In the genomic region with DNA sequence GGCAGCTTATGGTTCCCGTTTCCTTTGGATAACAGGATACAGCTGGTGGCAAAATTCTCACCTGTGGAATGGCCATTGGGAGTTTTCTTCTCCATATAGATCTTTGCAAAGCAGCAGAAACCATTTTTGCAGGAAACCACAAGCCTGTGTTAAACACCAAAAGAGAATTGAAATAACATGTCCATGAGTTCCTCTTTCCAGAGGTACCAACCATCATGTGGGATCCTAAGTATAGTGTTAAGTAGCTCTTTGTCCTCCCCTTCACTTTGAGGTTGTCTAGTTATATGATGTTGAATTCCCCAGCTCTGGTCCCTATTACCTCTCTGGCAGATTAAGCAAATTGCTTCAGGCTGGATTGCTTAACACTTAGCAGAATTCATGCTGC, we compare ENCODE assay signal across 1 cellular context.
TF ChIP-seq lines count a peak whose summit lies in the region.

No MANE protein-coding gene starts in this region.

TF ChIP-seq in GM12878, 131 proteins besides CTCF, POLR2A, EP300 and RAD21 (continued from another document):
- TF ChIP-seq SUZ12 (IDR thresholded peaks at IDR 0.05; ENCODE audit: unreplicated experiment), result no peak
- TF ChIP-seq, protein P1, sequence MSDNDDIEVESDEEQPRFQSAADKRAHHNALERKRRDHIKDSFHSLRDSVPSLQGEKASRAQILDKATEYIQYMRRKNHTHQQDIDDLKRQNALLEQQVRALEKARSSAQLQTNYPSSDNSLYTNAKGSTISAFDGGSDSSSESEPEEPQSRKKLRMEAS (IDR thresholded peaks at IDR 0.05; ENCODE audit: low read depth, low read length), result no peak
- TF ChIP-seq, protein P2, sequence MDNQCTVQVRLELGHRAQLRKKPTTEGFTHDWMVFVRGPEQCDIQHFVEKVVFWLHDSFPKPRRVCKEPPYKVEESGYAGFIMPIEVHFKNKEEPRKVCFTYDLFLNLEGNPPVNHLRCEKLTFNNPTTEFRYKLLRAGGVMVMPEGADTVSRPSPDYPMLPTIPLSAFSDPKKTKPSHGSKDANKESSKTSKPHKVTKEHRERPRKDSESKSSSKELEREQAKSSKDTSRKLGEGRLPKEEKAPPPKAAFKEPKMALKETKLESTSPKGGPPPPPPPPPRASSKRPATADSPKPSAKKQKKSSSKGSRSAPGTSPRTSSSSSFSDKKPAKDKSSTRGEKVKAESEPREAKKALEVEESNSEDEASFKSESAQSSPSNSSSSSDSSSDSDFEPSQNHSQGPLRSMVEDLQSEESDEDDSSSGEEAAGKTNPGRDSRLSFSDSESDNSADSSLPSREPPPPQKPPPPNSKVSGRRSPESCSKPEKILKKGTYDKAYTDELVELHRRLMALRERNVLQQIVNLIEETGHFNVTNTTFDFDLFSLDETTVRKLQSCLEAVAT (IDR thresholded peaks at IDR 0.05), result peak; percentile 67
- TF ChIP-seq ZNF217 (IDR thresholded peaks at IDR 0.05), result peak; percentile 58; the same call in 1 of the 2 replicates
- peak; percentile 70; the same call in 1 of the 2 replicates for TF ChIP-seq NBN (IDR thresholded peaks at IDR 0.05)
- peak; percentile 68; the same call in 1 of the 2 replicates for TF ChIP-seq DPF2 (IDR thresholded peaks at IDR 0.05)
- peak; percentile 80 for TF ChIP-seq MEF2B (IDR thresholded peaks at IDR 0.05; ENCODE audit: partially characterized antibody, poor library complexity, severe bottlenecking)
- 0 out of 2 replicates have a peak, but pooled peaks have one; percentile 38 for TF ChIP-seq RAD51 (IDR thresholded peaks at IDR 0.05)
- peak; percentile 82 for TF ChIP-seq EED (IDR thresholded peaks at IDR 0.05; ENCODE audit: low read depth)
- no peak for TF ChIP-seq ZZZ3 (IDR thresholded peaks at IDR 0.05; ENCODE audit: control insufficient read depth, insufficient read length, low read depth)
- peak; percentile 83 for TF ChIP-seq NFIC (IDR thresholded peaks at IDR 0.05; ENCODE audit: low read depth, low read length)
- TF ChIP-seq PML (IDR thresholded peaks at IDR 0.05; ENCODE audit: low read length), result no peak
- 0 out of 2 replicates have a peak, but pooled peaks have one; percentile 20 for TF ChIP-seq KDM1A (IDR thresholded peaks at IDR 0.05; ENCODE audit: borderline replicate concordance)
- TF ChIP-seq MEF2A (IDR thresholded peaks at IDR 0.05; ENCODE audit: insufficient read depth, low read depth, low read length), result peak; percentile 51
- TF ChIP-seq TBL1XR1 (IDR thresholded peaks at IDR 0.05; ENCODE audit: low read depth, low read length), result peak; percentile 35; the same call in 1 of the 2 replicates
- TF ChIP-seq, protein P3, sequence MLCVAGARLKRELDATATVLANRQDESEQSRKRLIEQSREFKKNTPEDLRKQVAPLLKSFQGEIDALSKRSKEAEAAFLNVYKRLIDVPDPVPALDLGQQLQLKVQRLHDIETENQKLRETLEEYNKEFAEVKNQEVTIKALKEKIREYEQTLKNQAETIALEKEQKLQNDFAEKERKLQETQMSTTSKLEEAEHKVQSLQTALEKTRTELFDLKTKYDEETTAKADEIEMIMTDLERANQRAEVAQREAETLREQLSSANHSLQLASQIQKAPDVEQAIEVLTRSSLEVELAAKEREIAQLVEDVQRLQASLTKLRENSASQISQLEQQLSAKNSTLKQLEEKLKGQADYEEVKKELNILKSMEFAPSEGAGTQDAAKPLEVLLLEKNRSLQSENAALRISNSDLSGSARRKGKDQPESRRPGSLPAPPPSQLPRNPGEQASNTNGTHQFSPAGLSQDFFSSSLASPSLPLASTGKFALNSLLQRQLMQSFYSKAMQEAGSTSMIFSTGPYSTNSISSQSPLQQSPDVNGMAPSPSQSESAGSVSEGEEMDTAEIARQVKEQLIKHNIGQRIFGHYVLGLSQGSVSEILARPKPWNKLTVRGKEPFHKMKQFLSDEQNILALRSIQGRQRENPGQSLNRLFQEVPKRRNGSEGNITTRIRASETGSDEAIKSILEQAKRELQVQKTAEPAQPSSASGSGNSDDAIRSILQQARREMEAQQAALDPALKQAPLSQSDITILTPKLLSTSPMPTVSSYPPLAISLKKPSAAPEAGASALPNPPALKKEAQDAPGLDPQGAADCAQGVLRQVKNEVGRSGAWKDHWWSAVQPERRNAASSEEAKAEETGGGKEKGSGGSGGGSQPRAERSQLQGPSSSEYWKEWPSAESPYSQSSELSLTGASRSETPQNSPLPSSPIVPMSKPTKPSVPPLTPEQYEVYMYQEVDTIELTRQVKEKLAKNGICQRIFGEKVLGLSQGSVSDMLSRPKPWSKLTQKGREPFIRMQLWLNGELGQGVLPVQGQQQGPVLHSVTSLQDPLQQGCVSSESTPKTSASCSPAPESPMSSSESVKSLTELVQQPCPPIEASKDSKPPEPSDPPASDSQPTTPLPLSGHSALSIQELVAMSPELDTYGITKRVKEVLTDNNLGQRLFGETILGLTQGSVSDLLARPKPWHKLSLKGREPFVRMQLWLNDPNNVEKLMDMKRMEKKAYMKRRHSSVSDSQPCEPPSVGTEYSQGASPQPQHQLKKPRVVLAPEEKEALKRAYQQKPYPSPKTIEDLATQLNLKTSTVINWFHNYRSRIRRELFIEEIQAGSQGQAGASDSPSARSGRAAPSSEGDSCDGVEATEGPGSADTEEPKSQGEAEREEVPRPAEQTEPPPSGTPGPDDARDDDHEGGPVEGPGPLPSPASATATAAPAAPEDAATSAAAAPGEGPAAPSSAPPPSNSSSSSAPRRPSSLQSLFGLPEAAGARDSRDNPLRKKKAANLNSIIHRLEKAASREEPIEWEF (IDR thresholded peaks at IDR 0.05; ENCODE audit: insufficient replicate concordance, low read depth, low read length), result peak; percentile 47
- peak in 1 of 2 experiments; percentile 10; a peak in 1 of 4 replicates for TF ChIP-seq BHLHE40 (IDR thresholded peaks at IDR 0.05; ENCODE audit: borderline replicate concordance in 1 of 2, low read depth in 2 of 2, low read length in 1 of 2)
- peak; percentile 83 for TF ChIP-seq MTA2 (IDR thresholded peaks at IDR 0.05; ENCODE audit: low read depth)
- TF ChIP-seq JUNB (IDR thresholded peaks at IDR 0.05), result no peak
- TF ChIP-seq, protein P4, sequence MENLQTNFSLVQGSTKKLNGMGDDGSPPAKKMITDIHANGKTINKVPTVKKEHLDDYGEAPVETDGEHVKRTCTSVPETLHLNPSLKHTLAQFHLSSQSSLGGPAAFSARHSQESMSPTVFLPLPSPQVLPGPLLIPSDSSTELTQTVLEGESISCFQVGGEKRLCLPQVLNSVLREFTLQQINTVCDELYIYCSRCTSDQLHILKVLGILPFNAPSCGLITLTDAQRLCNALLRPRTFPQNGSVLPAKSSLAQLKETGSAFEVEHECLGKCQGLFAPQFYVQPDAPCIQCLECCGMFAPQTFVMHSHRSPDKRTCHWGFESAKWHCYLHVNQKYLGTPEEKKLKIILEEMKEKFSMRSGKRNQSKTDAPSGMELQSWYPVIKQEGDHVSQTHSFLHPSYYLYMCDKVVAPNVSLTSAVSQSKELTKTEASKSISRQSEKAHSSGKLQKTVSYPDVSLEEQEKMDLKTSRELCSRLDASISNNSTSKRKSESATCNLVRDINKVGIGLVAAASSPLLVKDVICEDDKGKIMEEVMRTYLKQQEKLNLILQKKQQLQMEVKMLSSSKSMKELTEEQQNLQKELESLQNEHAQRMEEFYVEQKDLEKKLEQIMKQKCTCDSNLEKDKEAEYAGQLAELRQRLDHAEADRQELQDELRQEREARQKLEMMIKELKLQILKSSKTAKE (IDR thresholded peaks at IDR 0.05; ENCODE audit: low read depth, poor library complexity, severe bottlenecking), result peak; percentile 67
- TF ChIP-seq, protein P5, sequence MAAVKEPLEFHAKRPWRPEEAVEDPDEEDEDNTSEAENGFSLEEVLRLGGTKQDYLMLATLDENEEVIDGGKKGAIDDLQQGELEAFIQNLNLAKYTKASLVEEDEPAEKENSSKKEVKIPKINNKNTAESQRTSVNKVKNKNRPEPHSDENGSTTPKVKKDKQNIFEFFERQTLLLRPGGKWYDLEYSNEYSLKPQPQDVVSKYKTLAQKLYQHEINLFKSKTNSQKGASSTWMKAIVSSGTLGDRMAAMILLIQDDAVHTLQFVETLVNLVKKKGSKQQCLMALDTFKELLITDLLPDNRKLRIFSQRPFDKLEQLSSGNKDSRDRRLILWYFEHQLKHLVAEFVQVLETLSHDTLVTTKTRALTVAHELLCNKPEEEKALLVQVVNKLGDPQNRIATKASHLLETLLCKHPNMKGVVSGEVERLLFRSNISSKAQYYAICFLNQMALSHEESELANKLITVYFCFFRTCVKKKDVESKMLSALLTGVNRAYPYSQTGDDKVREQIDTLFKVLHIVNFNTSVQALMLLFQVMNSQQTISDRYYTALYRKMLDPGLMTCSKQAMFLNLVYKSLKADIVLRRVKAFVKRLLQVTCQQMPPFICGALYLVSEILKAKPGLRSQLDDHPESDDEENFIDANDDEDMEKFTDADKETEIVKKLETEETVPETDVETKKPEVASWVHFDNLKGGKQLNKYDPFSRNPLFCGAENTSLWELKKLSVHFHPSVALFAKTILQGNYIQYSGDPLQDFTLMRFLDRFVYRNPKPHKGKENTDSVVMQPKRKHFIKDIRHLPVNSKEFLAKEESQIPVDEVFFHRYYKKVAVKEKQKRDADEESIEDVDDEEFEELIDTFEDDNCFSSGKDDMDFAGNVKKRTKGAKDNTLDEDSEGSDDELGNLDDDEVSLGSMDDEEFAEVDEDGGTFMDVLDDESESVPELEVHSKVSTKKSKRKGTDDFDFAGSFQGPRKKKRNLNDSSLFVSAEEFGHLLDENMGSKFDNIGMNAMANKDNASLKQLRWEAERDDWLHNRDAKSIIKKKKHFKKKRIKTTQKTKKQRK (IDR thresholded peaks at IDR 0.05; ENCODE audit: low read depth, low read length), result no peak
- TF ChIP-seq SPI1 (IDR thresholded peaks at IDR 0.05; ENCODE audit: borderline replicate concordance, insufficient read depth, low read depth, low read length), result peak; percentile 96
- peak; percentile 74; the same call in 1 of the 2 replicates for TF ChIP-seq FOXM1 (IDR thresholded peaks at IDR 0.05; ENCODE audit: low read depth, low read length)
- TF ChIP-seq ZNF24 (IDR thresholded peaks at IDR 0.05), result 0 out of 2 replicates have a peak, but pooled peaks have one; percentile 25
TF ChIP-seq in GM12878: peak in this region for 27.
